16 cellular contexts compared by ENCODE assay signal in the genomic region with DNA sequence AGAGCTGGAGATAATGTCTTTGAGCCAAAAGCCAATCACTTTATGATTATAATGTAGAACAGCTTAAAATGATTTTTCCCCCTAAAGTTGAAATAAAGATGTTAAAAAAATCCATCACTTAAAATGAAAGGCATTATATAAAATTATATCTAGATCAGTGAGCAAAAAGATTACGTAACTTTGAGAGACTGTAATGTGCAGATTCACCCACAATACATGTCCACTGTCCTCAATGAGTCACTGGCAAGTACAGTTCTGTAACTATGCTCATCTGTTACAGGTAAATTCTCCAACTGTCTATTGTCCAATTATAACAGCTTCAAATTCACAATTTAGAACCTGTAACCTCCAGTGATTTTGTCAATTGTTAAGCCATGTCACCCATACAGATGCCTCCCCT. TPM values are rescaled to one million over a fixed set of nuclear protein-coding genes. Genes with fewer than 3 reads are reported as not detected.
DNase-seq lines count a peak whose midpoint lies in the region; ATAC-seq and TF ChIP-seq lines count a peak whose summit lies in the region.
"Had no signal": no experiment of that assay in that cellular context is flagged by ENCODE, and none has a peak within 500 bp of the region (broad histone marks: within the 10 kb centered on the region; RNA-seq: fewer than 3 reads in every experiment).

No MANE protein-coding gene starts in this region.

- H3K4me1 Mint-ChIP-seq in HFFc6 (ENCODE audit: low read depth) = peaks cover 9% of the 10 kb centered on the region; the same call in 1 of the 2 replicates
- H3K4me1 Mint-ChIP-seq in activated naive CD8-positive, alpha-beta T cell treated with anti-CD3 and anti-CD28 coated beads, Interleukin-2, amount 50 U/mL, for 24 hours = no peaks in the 10 kb centered on the region

- no peak for ATAC-seq in GM21447 (IDR thresholded peaks at IDR 0.05; ENCODE audit: unreplicated experiment)
- ATAC-seq in activated naive CD8-positive, alpha-beta T cell treated with anti-CD3 and anti-CD28 coated beads, Interleukin-2, amount 50 U/mL, for 24 hours = no peak
- ATAC-seq: PC-3 had no signal

- H3K4me3 Mint-ChIP-seq in HFFc6 = no peak overlapping the region
- no peak overlapping the region for H3K4me3 Mint-ChIP-seq in activated naive CD8-positive, alpha-beta T cell treated with anti-CD3 and anti-CD28 coated beads, Interleukin-2, amount 50 U/mL, for 24 hours

- POLR2A ChIA-PET in RWPE1 (lab: Yijun Ruan, JAX; ENCODE audit: low non-redundant PET) = no interaction called here

- no peaks in the 10 kb centered on the region for H3K9me3 Mint-ChIP-seq in HFFc6
- no peaks in the 10 kb centered on the region for H3K9me3 Mint-ChIP-seq in activated naive CD8-positive, alpha-beta T cell treated with anti-CD3 and anti-CD28 coated beads, Interleukin-2, amount 50 U/mL, for 24 hours

- H3K27ac Mint-ChIP-seq in HFFc6 = no peak overlapping the region
- H3K27ac Mint-ChIP-seq in activated naive CD8-positive, alpha-beta T cell treated with anti-CD3 and anti-CD28 coated beads, Interleukin-2, amount 50 U/mL, for 24 hours = no peak overlapping the region

- no peak for TF ChIP-seq CTCF in HFFc6 (IDR thresholded peaks at IDR 0.05)
- no peak for TF ChIP-seq CTCF in RWPE1 (conservative IDR thresholded peaks at IDR 0.05; ENCODE audit: low read depth)
- no peak for TF ChIP-seq CTCF in choroid plexus epithelial cell (conservative IDR thresholded peaks at IDR 0.05; ENCODE audit: low read depth, low read length)

- no peaks in the 10 kb centered on the region for H3K27me3 Mint-ChIP-seq in HFFc6 (ENCODE audit: insufficient read depth)
- H3K27me3 Mint-ChIP-seq in activated naive CD8-positive, alpha-beta T cell treated with anti-CD3 and anti-CD28 coated beads, Interleukin-2, amount 50 U/mL, for 24 hours = no peaks in the 10 kb centered on the region

- CTCF ChIA-PET in RWPE1 (lab: Yijun Ruan, JAX) = interaction anchor here (0.6 kb wide), 1 partner anchor 93 kb away, joined by 3 read pairs; no protein-coding TSS in a partner anchor

- H3K4me3 ChIP-seq in choroid plexus epithelial cell (ENCODE audit: low read depth, low read length) = no peak overlapping the region
- H3K4me3 ChIP-seq: SJCRH30 had no signal

- no peak overlapping the region for H3K27ac ChIP-seq in RWPE1
- H3K27ac ChIP-seq: C4-2B, HL-60, SJCRH30 had no signal

- H3K36me3 Mint-ChIP-seq in HFFc6 (ENCODE audit: low read depth) = no peaks in the 10 kb centered on the region
- H3K36me3 Mint-ChIP-seq in activated naive CD8-positive, alpha-beta T cell treated with anti-CD3 and anti-CD28 coated beads, Interleukin-2, amount 50 U/mL, for 24 hours (ENCODE audit: low read depth) = peaks cover 3% of the 10 kb centered on the region

- peak; percentile 18 for DNase-seq in HFFc6
- peak; percentile 36 for DNase-seq in RWPE1 (ENCODE audit: low spot score)
- peak; percentile 7 for DNase-seq in choroid plexus epithelial cell (ENCODE audit: low read depth)
- peak; percentile 34 for DNase-seq in iris pigment epithelial cell (ENCODE audit: low read depth)
- no peak for DNase-seq in NCI-H2227 (lab: John Stamatoyannopoulos, UW; ENCODE audit: unreplicated experiment)
- DNase-seq in activated naive CD8-positive, alpha-beta T cell treated with anti-CD3 and anti-CD28 coated beads, Interleukin-2, amount 50 U/mL, for 24 hours = no peak
- DNase-seq: AML-193, NCI-H1436 treated with DMSO at 0.1 percent for 48 hours, NCI-H2029, NCI-H526, PC-3, RPMI8226, SJCRH30 had no signal

RNA-seq across cellular contexts. Expression of a gene that starts 19.0 kb away (rescaled TPM):
- 1 to 10 TPM; 1.2 to 2.2 (median 1.7) TPM for total RNA-seq in HFFc6 (2021; fragmentation: NEBNext Ultra II Directional; extraction: Animal tissue kit (Norgen Biotek cat#: 25700))

RNA-seq across cellular contexts. Expression of a gene that starts 53.6 kb away (rescaled TPM):
- total RNA-seq in HFFc6 (2021; fragmentation: NEBNext Ultra II Directional; extraction: Animal tissue kit (Norgen Biotek cat#: 25700)) = 100 to 1,000 TPM; 200 to 250 (median 220) TPM

Comparison
In these comparisons a context has a peak if more than half of its experiments do, and no peak if none do; other contexts are left out.
1. DNase-seq: peak in HFFc6 (single experiment), RWPE1 (single experiment), choroid plexus epithelial cell (single experiment) and iris pigment epithelial cell (single experiment); none in NCI-H2227 (single experiment) and activated naive CD8-positive, alpha-beta T cell treated with anti-CD3 and anti-CD28 coated beads, Interleukin-2, amount 50 U/mL, for 24 hours (single experiment).